Comparison of ENCODE assay signal across 3 cellular contexts in genomic region chr4:159278399-159278798, GRCh38.
TF ChIP-seq lines count a peak whose summit lies in the region.

No MANE protein-coding gene starts in this region.

TF ChIP-seq in GM12878, 131 proteins besides CTCF, POLR2A, EP300 and RAD21 (continues in another document):
- TF ChIP-seq NKRF (conservative IDR thresholded peaks at IDR 0.05) (no peak), CUX1 (IDR thresholded peaks at IDR 0.05; ENCODE audit: insufficient replicate concordance, low read depth, low read length) (no peak), ATF7 (IDR thresholded peaks at IDR 0.05; ENCODE audit: low read depth) (no peak), SIN3A (IDR thresholded peaks at IDR 0.05; ENCODE audit: low read depth, low read length) (no peak), POU2F2 (IDR thresholded peaks at IDR 0.05; ENCODE audit: borderline replicate concordance, low read depth, low read length) (no peak), BHLHE40 (IDR thresholded peaks at IDR 0.05; ENCODE audit: borderline replicate concordance in 1 of 2, low read depth in 2 of 2, low read length in 1 of 2) (no peak), NR2C1 (IDR thresholded peaks at IDR 0.05) (no peak), FOXK2 (IDR thresholded peaks at IDR 0.05) (no peak), SIX5 (IDR thresholded peaks at IDR 0.05; ENCODE audit: low read depth, low read length, severe bottlenecking) (no peak)

TF ChIP-seq in HepG2, 621 proteins besides CTCF, POLR2A, EP300 and RAD21 (continued from another document):
- TF ChIP-seq HOMEZ (CRISPR knock-in tag; IDR thresholded peaks at IDR 0.05; ENCODE audit: low read depth) (0 out of 2 replicates have a peak, but pooled peaks have one; percentile 25), CBFB (CRISPR knock-in tag; IDR thresholded peaks at IDR 0.05) (no peak), NFE2L1 (CRISPR knock-in tag; IDR thresholded peaks at IDR 0.05; ENCODE audit: borderline replicate concordance) (no peak)

TF ChIP-seq in SK-N-SH, 30 proteins besides CTCF, POLR2A, EP300 and RAD21 (continued from another document):
- no peak for TF ChIP-seq ELF1 (IDR thresholded peaks at IDR 0.05)
- TF ChIP-seq NFIC (IDR thresholded peaks at IDR 0.05; ENCODE audit: borderline replicate concordance), result no peak
- no peak for TF ChIP-seq ZBTB33 (IDR thresholded peaks at IDR 0.05; ENCODE audit: borderline replicate concordance, low read depth)
- TF ChIP-seq USF2 (IDR thresholded peaks at IDR 0.05; ENCODE audit: borderline replicate concordance, low read depth, low read length), result no peak
TF ChIP-seq in SK-N-SH: peak in this region for 0.
